ENCODE assay signal across 8 cellular contexts in genomic region chr22:21952586-21953571, GRCh38. TPM values are rescaled to one million over a fixed set of nuclear protein-coding genes. Genes with fewer than 3 reads are reported as not detected.
A peak's percentile ranks its signal among the peaks of the same experiment; 100 is the strongest.
DNase-seq lines count a peak whose midpoint lies in the region; ATAC-seq and TF ChIP-seq lines count a peak whose summit lies in the region.

A gene with protein sequence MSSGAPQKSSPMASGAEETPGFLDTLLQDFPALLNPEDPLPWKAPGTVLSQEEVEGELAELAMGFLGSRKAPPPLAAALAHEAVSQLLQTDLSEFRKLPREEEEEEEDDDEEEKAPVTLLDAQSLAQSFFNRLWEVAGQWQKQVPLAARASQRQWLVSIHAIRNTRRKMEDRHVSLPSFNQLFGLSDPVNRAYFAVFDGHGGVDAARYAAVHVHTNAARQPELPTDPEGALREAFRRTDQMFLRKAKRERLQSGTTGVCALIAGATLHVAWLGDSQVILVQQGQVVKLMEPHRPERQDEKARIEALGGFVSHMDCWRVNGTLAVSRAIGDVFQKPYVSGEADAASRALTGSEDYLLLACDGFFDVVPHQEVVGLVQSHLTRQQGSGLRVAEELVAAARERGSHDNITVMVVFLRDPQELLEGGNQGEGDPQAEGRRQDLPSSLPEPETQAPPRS (minus strand): TSS chr22:21952848. CDS start chr22:21946048, 6,800 bp downstream.

- no peaks in the 10 kb centered on the region for H3K9me3 ChIP-seq in liver (ENCODE audit: control insufficient read depth in 4 of 4, low read length in 3 of 4)

- DNase-seq in NCI-H187 (lab: John Stamatoyannopoulos, UW), result peak; percentile 26 to 49
- no peak for DNase-seq in NCI-H187 treated with DMSO at 0.1 percent for 48 hours (lab: John Stamatoyannopoulos, UW)
- DNase-seq in NCI-H69 (lab: John Stamatoyannopoulos, UW), result peak; percentile 87
- peak; percentile 84 to 85 for DNase-seq in activated CD4-positive, alpha-beta T cell treated with anti-CD3 and anti-CD28 coated beads, Interleukin-2, amount 50 U/mL, for 4 hours
- peak; percentile 79 for DNase-seq in dermis blood vessel endothelial cell
- DNase-seq in stimulated activated CD4-positive, alpha-beta T cell treated with anti-CD3 and anti-CD28 coated beads, Interleukin-2, amount 100 ng/mL, for 48 hours, result peak; percentile 91 to 97

- peaks cover 4 to 15% (median 9%) of the 10 kb centered on the region in 4 donors for H3K4me1 ChIP-seq in liver (ENCODE audit: control insufficient read depth in 4 of 4, insufficient read depth in 4 of 4, low read length in 3 of 4)

- ATAC-seq in HG03097 (IDR thresholded peaks at IDR 0.05; ENCODE audit: low FRiP score, unreplicated experiment), result peak; percentile 69

- TF ChIP-seq CTCF in liver (IDR thresholded peaks at IDR 0.05; ENCODE audit: low read depth, low read length, missing input control), result peak; percentile 95

- H3K27me3 ChIP-seq in liver (ENCODE audit: control insufficient read depth in 4 of 4, insufficient read depth in 4 of 4, low read length in 3 of 4), result no peaks in the 10 kb centered on the region

- H3K9ac ChIP-seq in liver (ENCODE audit: low read depth in 1 of 2, low read length in 2 of 2), result peak within 1 kb of the TSS in 1 of 2 donors; percentile 47

- H3K4me3 ChIP-seq in liver (ENCODE audit: low read depth in 1 of 3, low read length in 3 of 3), result peak within 1 kb of the TSS; percentile 67 to 77 (median 72)

- peak within 1 kb of the TSS; percentile 57 to 64 for H3K27ac ChIP-seq in liver (ENCODE audit: low read depth in 1 of 2, low read length in 2 of 2)

- H3K36me3 ChIP-seq in liver (ENCODE audit: control insufficient read depth in 4 of 4, insufficient read depth in 3 of 4, low read depth in 1 of 4, low read length in 3 of 4), result peaks cover 0 to 2% (median 0%) of the 10 kb centered on the region in 4 donors

- TF ChIP-seq RAD21 in liver (IDR thresholded peaks at IDR 0.05), result peak; percentile 56 to 74

- 8% methylated on average over 58 of the region's 58 CpGs for WGBS in liver

TF ChIP-seq in liver, 16 proteins besides CTCF, POLR2A, EP300 and RAD21:
- TF ChIP-seq REST (IDR thresholded peaks at IDR 0.05) (no peak), ATF3 (IDR thresholded peaks at IDR 0.05) (no peak), RXRA (IDR thresholded peaks at IDR 0.05) (no peak), HNF4A (conservative IDR thresholded peaks at IDR 0.05) (no peak), SP1 (IDR thresholded peaks at IDR 0.05) (no peak), FOXA2 (IDR thresholded peaks at IDR 0.05) (no peak), FOXA1 (IDR thresholded peaks at IDR 0.05) (no peak), HNF4G (IDR thresholded peaks at IDR 0.05) (no peak), NR2F2 (IDR thresholded peaks at IDR 0.05) (no peak)
- TF ChIP-seq, protein P1, sequence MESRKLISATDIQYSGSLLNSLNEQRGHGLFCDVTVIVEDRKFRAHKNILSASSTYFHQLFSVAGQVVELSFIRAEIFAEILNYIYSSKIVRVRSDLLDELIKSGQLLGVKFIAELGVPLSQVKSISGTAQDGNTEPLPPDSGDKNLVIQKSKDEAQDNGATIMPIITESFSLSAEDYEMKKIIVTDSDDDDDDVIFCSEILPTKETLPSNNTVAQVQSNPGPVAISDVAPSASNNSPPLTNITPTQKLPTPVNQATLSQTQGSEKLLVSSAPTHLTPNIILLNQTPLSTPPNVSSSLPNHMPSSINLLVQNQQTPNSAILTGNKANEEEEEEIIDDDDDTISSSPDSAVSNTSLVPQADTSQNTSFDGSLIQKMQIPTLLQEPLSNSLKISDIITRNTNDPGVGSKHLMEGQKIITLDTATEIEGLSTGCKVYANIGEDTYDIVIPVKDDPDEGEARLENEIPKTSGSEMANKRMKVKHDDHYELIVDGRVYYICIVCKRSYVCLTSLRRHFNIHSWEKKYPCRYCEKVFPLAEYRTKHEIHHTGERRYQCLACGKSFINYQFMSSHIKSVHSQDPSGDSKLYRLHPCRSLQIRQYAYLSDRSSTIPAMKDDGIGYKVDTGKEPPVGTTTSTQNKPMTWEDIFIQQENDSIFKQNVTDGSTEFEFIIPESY (IDR thresholded peaks at IDR 0.05), result no peak
TF ChIP-seq in liver: peak in this region for 0.

RNA-seq across cellular contexts. Expression of the gene that starts here (rescaled TPM):
- total RNA-seq in dermis blood vessel endothelial cell (195 and 382 TPM in 2 replicates), liver (10 to 100 TPM; 11.4 to 15.5 TPM)
- 1 to 10 TPM; 1.8 to 6.4 TPM for polyA plus RNA-seq in liver

Comparison
In these comparisons a context has a peak if more than half of its experiments do, and no peak if none do; other contexts are left out.
1. RNA of the gene that starts here (total RNA-seq): 195 to 382 TPM in dermis blood vessel endothelial cell; 11.4 to 15.5 TPM in liver; every median in the first group is over 10 times any median in the second.